ENCODE assay signal across 25 cellular contexts in genomic region chr9:89015330-89015729, GRCh38. TPM values are rescaled to one million over a fixed set of nuclear protein-coding genes. Genes with fewer than 3 reads are reported as not detected.
"Had no signal": no experiment of that assay in that cellular context is flagged by ENCODE, and none has a peak within 500 bp of the region (broad histone marks: within the 10 kb centered on the region; RNA-seq: fewer than 3 reads in every experiment).

No MANE protein-coding gene starts in this region.

- H3K27ac ChIP-seq: lower lobe of right lung, neural progenitor cell, neutrophil, ovary, right atrium auricular region, right lobe of liver, stomach, testis, thyroid gland, transverse colon, upper lobe of left lung, vagina had no signal

- H3K4me2 ChIP-seq: neural progenitor cell, smooth muscle cell had no signal

- ATAC-seq: left cardiac atrium; left lobe of liver; lower lobe of right lung; naive thymus-derived CD8-positive, alpha-beta T cell; right lobe of liver; stimulated activated naive B cell treated with anti-CD40 and anti-IgM and Interleukin-4, amounts not matched to agents 10 μg/mL and 1 μg/mL and 100 μg/mL, for 72 hours; stimulated activated naive CD8-positive, alpha-beta T cell treated with anti-CD3 and anti-CD28 coated beads, Interleukin-15, Interleukin-2, amounts not matched to agents 100 U/mL and 50 U/mL, for 24 hours had no signal

- H2AFZ ChIP-seq: neural progenitor cell had no signal

- H3K27me3 ChIP-seq: neural progenitor cell, neutrophil, ovary, right atrium auricular region, right lobe of liver, stomach, testis, thyroid gland, transverse colon, upper lobe of left lung, vagina had no signal

- H3K4me1 ChIP-seq: lower lobe of right lung, neural progenitor cell, right atrium auricular region, right lobe of liver, stomach, testis, thyroid gland, transverse colon, vagina had no signal

- H3K9ac ChIP-seq: neural progenitor cell had no signal

- H3K9me3 ChIP-seq: lower lobe of right lung, neutrophil, ovary, right atrium auricular region, right lobe of liver, stomach, testis, thyroid gland, transverse colon, upper lobe of left lung, vagina had no signal

- H3K36me3 ChIP-seq: lower lobe of right lung, neural progenitor cell, neutrophil, ovary, right atrium auricular region, right lobe of liver, stomach, thyroid gland, transverse colon had no signal

- H3K4me3 ChIP-seq: lower lobe of right lung, neural progenitor cell, ovary, right atrium auricular region, right lobe of liver, smooth muscle cell, stomach, testis, thyroid gland, transverse colon, upper lobe of left lung, vagina had no signal

- DNase-seq: hippocampal formation; kidney glomerular epithelial cell; left cardiac atrium; lower lobe of right lung; mesendoderm; naive thymus-derived CD8-positive, alpha-beta T cell; nephron progenitor cell; occipital lobe; ovary; right lobe of liver; stimulated activated CD4-positive, alpha-beta T cell treated with anti-CD3 and anti-CD28 coated beads, Interleukin-1b, Interleukin-23, amount 100 ng/mL, for 48 hours; stimulated activated CD4-positive, alpha-beta T cell treated with anti-CD3 and anti-CD28 coated beads, Interleukin-2, amount 100 ng/mL, for 48 hours; stimulated activated naive B cell treated with anti-CD40 and anti-IgM and Interleukin-4, amounts not matched to agents 10 μg/mL and 1 μg/mL and 100 μg/mL, for 72 hours; stimulated activated naive CD8-positive, alpha-beta T cell treated with anti-CD3 and anti-CD28 coated beads, Interleukin-15, Interleukin-2, amounts not matched to agents 100 U/mL and 50 U/mL, for 24 hours; stomach; testis; thyroid gland; transverse colon; upper lobe of left lung had no signal

RNA-seq across cellular contexts. Expression of gene S1PR3, which starts 24.1 kb away (rescaled TPM):
- total RNA-seq: naive thymus-derived CD8-positive, alpha-beta T cell had no signal
- polyA plus RNA-seq: naive thymus-derived CD8-positive, alpha-beta T cell had no signal
